Comparison of ENCODE assay signal across 9 cellular contexts in genomic region chr19:46068345-46069258, GRCh38. TPM values are rescaled to one million over a fixed set of nuclear protein-coding genes. Genes with fewer than 3 reads are reported as not detected.
DNase-seq lines count a peak whose midpoint lies in the region; ATAC-seq and TF ChIP-seq lines count a peak whose summit lies in the region.
"Had no signal": no experiment of that assay in that cellular context is flagged by ENCODE, and none has a peak within 500 bp of the region (broad histone marks: within the 10 kb centered on the region; RNA-seq: fewer than 3 reads in every experiment).

No MANE protein-coding gene starts in this region.

- TF ChIP-seq CTCF in WTC11 (IDR thresholded peaks at IDR 0.05) = no peak

- H3K27me3 Mint-ChIP-seq in WTC11 (ENCODE audit: low read depth) = peaks cover 72% of the 10 kb centered on the region

- H3K4me3 Mint-ChIP-seq in WTC11 = no peak overlapping the region

- CTCF ChIA-PET in WTC11 (lab: Charles Lee) = interaction anchor here (1.1 to 5.2 kb wide), 3 partner anchors 9 to 52 kb away, joined by 3 to 40 read pairs (median 18); no protein-coding TSS in a partner anchor

- POLR2A ChIA-PET in WTC11 (lab: Charles Lee) = no interaction called here

- no peak for ATAC-seq in GM18867 (IDR thresholded peaks at IDR 0.05; ENCODE audit: unreplicated experiment)
- ATAC-seq in GM18870 (IDR thresholded peaks at IDR 0.05; ENCODE audit: unreplicated experiment) = no peak
- no peak for ATAC-seq in WTC11

- H3K27ac Mint-ChIP-seq in WTC11 = no peak overlapping the region

- H3K9me3 Mint-ChIP-seq in WTC11 = no peaks in the 10 kb centered on the region

- DNase-seq in GM03348 (ENCODE audit: low spot score) (peak; percentile 79), OCI-M1 (lab: John Stamatoyannopoulos, UW) (peak; percentile 42), dermis blood vessel endothelial cell (peak; percentile 75), pulmonary artery endothelial cell (ENCODE audit: low read depth, low spot score) (peak; percentile 50), WTC11 (ENCODE audit: low spot score) (no peak), mesenteric fat pad (ENCODE audit: low spot score) (no peak)
- DNase-seq: NCI-H526 had no signal

- no peaks in the 10 kb centered on the region for H3K36me3 Mint-ChIP-seq in WTC11

- no peaks in the 10 kb centered on the region for H3K4me1 Mint-ChIP-seq in WTC11

TF ChIP-seq in WTC11, 78 proteins besides CTCF, POLR2A, EP300 and RAD21:
- no peak for TF ChIP-seq ZNF121 (CRISPR knock-in tag; IDR thresholded peaks at IDR 0.05)
- no peak for TF ChIP-seq AFF4 (CRISPR knock-in tag; IDR thresholded peaks at IDR 0.05; ENCODE audit: borderline replicate concordance)
- no peak for TF ChIP-seq TEAD1 (CRISPR knock-in tag; IDR thresholded peaks at IDR 0.05)
- TF ChIP-seq IRF1 (CRISPR knock-in tag; IDR thresholded peaks at IDR 0.05) = no peak
- no peak for TF ChIP-seq ZSCAN18 (CRISPR knock-in tag; IDR thresholded peaks at IDR 0.05)

RNA-seq across cellular contexts. Expression of gene IGFL4, which starts 27.8 kb away (rescaled TPM):
- total RNA-seq in dermis blood vessel endothelial cell (not detected in 2 replicates), pulmonary artery endothelial cell (0.07 TPM in 1 of 2 replicates, not detected in the other), WTC11 (2021) (0.20 to 0.37 TPM (median 0.34 TPM) in 3 replicates), mesenteric fat pad (not detected)

RNA-seq across cellular contexts. Expression of gene PGLYRP1, which starts 45.7 kb away (rescaled TPM):
- total RNA-seq in dermis blood vessel endothelial cell = not detected in 2 replicates
- total RNA-seq in pulmonary artery endothelial cell = not detected in 2 replicates
- total RNA-seq in WTC11 (2021) = not detected in 3 replicates
- total RNA-seq in mesenteric fat pad = 1.6 TPM

RNA-seq across cellular contexts. Expression of gene IGFL3, which starts 55.9 kb away (rescaled TPM):
- total RNA-seq in dermis blood vessel endothelial cell (not detected in 2 replicates), pulmonary artery endothelial cell (not detected in 2 replicates), WTC11 (2021) (not detected in 3 replicates), mesenteric fat pad (not detected)

Comparison
In these comparisons a context has a peak if more than half of its experiments do, and no peak if none do; other contexts are left out.
1. DNase-seq: peak in GM03348 (single experiment), OCI-M1 (single experiment), dermis blood vessel endothelial cell (single experiment) and pulmonary artery endothelial cell (single experiment); none in WTC11 (single experiment) and mesenteric fat pad (single experiment).